ENCODE assay signal across 8 cellular contexts in genomic region chr17:68290955-68291835, GRCh38. TPM values are rescaled to one million over a fixed set of nuclear protein-coding genes. Genes with fewer than 3 reads are reported as not detected.
DNase-seq lines count a peak whose midpoint lies in the region; ATAC-seq, FAIRE-seq and TF ChIP-seq lines count a peak whose summit lies in the region.

Gene ARSG (plus strand): TSS chr17:68291495. CDS start chr17:68307494, 15,999 bp downstream.
Gene SLC16A6 (minus strand): TSS chr17:68291127. CDS start chr17:68278320, 12,807 bp downstream.

- H3K79me2 ChIP-seq in GM23248 (ENCODE audit: insufficient read depth), result no peaks in the 10 kb centered on the region

- peaks cover 36% of the 10 kb centered on the region for H3K4me1 Mint-ChIP-seq in activated naive CD8-positive, alpha-beta T cell treated with anti-CD3 and anti-CD28 coated beads, Interleukin-2, amount 10 ng/mL, durations not matched to agents 7 days and 5 days

- in situ Hi-C loops in GM23248 (cut with MboI), result no loop called here
- in situ Hi-C loops in SK-MEL-5 (cut with HindIII; ENCODE audit: low pct_unique_long_range_greater_than_20kb, low sequenced_read_pairs), result no loop called here

- H3K4me2 ChIP-seq in GM23248 (ENCODE audit: unreplicated experiment), result peak within 1 kb of the TSS; percentile 63

- TF ChIP-seq CTCF in prostate gland (IDR thresholded peaks at IDR 0.05), result no peak

- ATAC-seq in activated naive CD8-positive, alpha-beta T cell treated with anti-CD3 and anti-CD28 coated beads, Interleukin-2, amount 10 ng/mL, durations not matched to agents 7 days and 5 days (ENCODE audit: low read depth), result peak; percentile 58
- peak; percentile 72 to 86 for ATAC-seq in left cardiac atrium

- H2AFZ ChIP-seq in GM23248, result peak within 1 kb of the TSS; percentile 77

- H3K36me3 Mint-ChIP-seq in activated naive CD8-positive, alpha-beta T cell treated with anti-CD3 and anti-CD28 coated beads, Interleukin-2, amount 10 ng/mL, durations not matched to agents 7 days and 5 days, result peaks cover 4% of the 10 kb centered on the region

- DNase-seq in EL, result peak; percentile 73
- peak; percentile 72 for DNase-seq in GM23248
- peak; percentile 40 to 47 for DNase-seq in Kasumi-1 (lab: John Stamatoyannopoulos, UW)
- DNase-seq in SK-MEL-5 (ENCODE audit: low read depth, low spot score), result peak; percentile 98
- DNase-seq in activated naive CD8-positive, alpha-beta T cell treated with anti-CD3 and anti-CD28 coated beads, Interleukin-2, amount 10 ng/mL, durations not matched to agents 7 days and 5 days, result peak; percentile 92
- peak; percentile 71 for DNase-seq in left cardiac atrium
- peak; percentile 7 for DNase-seq in prostate gland (ENCODE audit: low spot score)
- peak; percentile 94 for DNase-seq in urothelium cell line (ENCODE audit: low spot score)

- H3K9me3 ChIP-seq in GM23248 (ENCODE audit: low read depth) (no peaks in the 10 kb centered on the region), prostate gland (no peaks in the 10 kb centered on the region)

- H3K9ac ChIP-seq in GM23248, result peak within 1 kb of the TSS; percentile 82

- H3K36me3 ChIP-seq in GM23248 (ENCODE audit: low read depth) (no peaks in the 10 kb centered on the region), prostate gland (no peaks in the 10 kb centered on the region)

- intact Hi-C loops in left cardiac atrium (cut with DNase I) (no loop called here), prostate gland (cut with DNase I) (no loop called here)

- peak within 1 kb of the TSS; percentile 90 for H3K27ac Mint-ChIP-seq in activated naive CD8-positive, alpha-beta T cell treated with anti-CD3 and anti-CD28 coated beads, Interleukin-2, amount 10 ng/mL, durations not matched to agents 7 days and 5 days

- H3K4me1 ChIP-seq in GM23248 (ENCODE audit: insufficient read depth) (no peaks in the 10 kb centered on the region), prostate gland (replicated peaks) (peaks cover 8% of the 10 kb centered on the region)

- H4K20me1 ChIP-seq in GM23248 (ENCODE audit: insufficient read depth), result no peaks in the 10 kb centered on the region

- H3K9me2 ChIP-seq in GM23248 (ENCODE audit: insufficient read depth), result no peaks in the 10 kb centered on the region

- peak within 1 kb of the TSS; percentile 76 for H3K4me3 ChIP-seq in GM23248
- peak within 1 kb of the TSS; percentile 45 to 56 for H3K4me3 ChIP-seq in prostate gland

- H3F3A ChIP-seq in GM23248 (ENCODE audit: insufficient read depth), result peaks cover 10% of the 10 kb centered on the region

- TF ChIP-seq POLR2A in prostate gland (IDR thresholded peaks at IDR 0.05), result no peak

- peak within 1 kb of the TSS; percentile 94 for H3K4me3 Mint-ChIP-seq in activated naive CD8-positive, alpha-beta T cell treated with anti-CD3 and anti-CD28 coated beads, Interleukin-2, amount 10 ng/mL, durations not matched to agents 7 days and 5 days

- FAIRE-seq in urothelium cell line (lab: Jason Lieb, UNC), result peak; percentile 23

- POLR2A ChIA-PET in activated naive CD8-positive, alpha-beta T cell treated with anti-CD3 and anti-CD28 coated beads, Interleukin-2, amount 10 ng/mL, durations not matched to agents 7 days and 5 days (lab: Charles Lee), result interaction anchor here (0.5 to 4.8 kb wide), 32 partner anchors 9 to 221 kb away, joined by 3 to 63 read pairs (median 6); partner anchors contain the start of genes AMZ2, PRKAR1A and WIPI1

- H3K27me3 ChIP-seq in GM23248 (replicated peaks; ENCODE audit: insufficient read depth) (0 out of 2 replicates have a peak, but pooled peaks cover 4% of the 10 kb centered on the region), prostate gland (replicated peaks; ENCODE audit: insufficient read depth) (no peaks in the 10 kb centered on the region)

- H3K27ac ChIP-seq in GM23248 (peak within 1 kb of the TSS; percentile 28; the same call in 1 of the 2 replicates), prostate gland (peak within 1 kb of the TSS; percentile 26 to 36)

- no peaks in the 10 kb centered on the region for H3K27me3 Mint-ChIP-seq in activated naive CD8-positive, alpha-beta T cell treated with anti-CD3 and anti-CD28 coated beads, Interleukin-2, amount 10 ng/mL, durations not matched to agents 7 days and 5 days

- 0 to 2% methylated on average over 52 to 57 of the region's 96 CpGs for WGBS in GM23248 (ENCODE audit: low coverage in 1 of 2, low lambda C conversion rate in 2 of 2, missing lambda C conversion rate in 2 of 2), 2 experiments
- 1% methylated on average over 43 of the region's 96 CpGs for WGBS in prostate gland

- no peaks in the 10 kb centered on the region for H3K9me3 Mint-ChIP-seq in activated naive CD8-positive, alpha-beta T cell treated with anti-CD3 and anti-CD28 coated beads, Interleukin-2, amount 10 ng/mL, durations not matched to agents 7 days and 5 days

RNA-seq across cellular contexts. Expression of gene ARSG, which starts in this region (rescaled TPM):
- total RNA-seq in GM23248 (2014; rRNA removed; shearing (Covaris generic)), result 2.8 and 9.1 TPM in 2 replicates
- polyA plus RNA-seq in GM23248 (2016; fragmentation: Nextera tagmentation; extraction: Ambion mirVana), result 5.0 and 5.6 TPM in 2 replicates
- 31.7 and 32.9 TPM in 2 replicates for total RNA-seq in SK-MEL-5 (2014; rRNA removed; shearing (Covaris generic))
- 26.5 and 42.3 TPM in 2 replicates for polyA plus RNA-seq in SK-MEL-5 (2015; cell fraction: cytosol; rRNA removed)
- polyA plus RNA-seq in SK-MEL-5 (2015; cell fraction: nucleus; rRNA removed), result 48.1 and 65.6 TPM in 2 replicates
- 10 to 100 TPM; 10.4 to 10.9 TPM for total RNA-seq in activated naive CD8-positive, alpha-beta T cell treated with anti-CD3 and anti-CD28 coated beads, Interleukin-2, amount 10 ng/mL, durations not matched to agents 7 days and 5 days
- total RNA-seq in left cardiac atrium, result 1 to 10 TPM; 5.9 to 6.9 TPM
- total RNA-seq in prostate gland, result 1 to 10 TPM; 1.5 to 8.3 TPM

RNA-seq across cellular contexts. Expression of gene SLC16A6, which starts in this region (rescaled TPM):
- total RNA-seq in GM23248 (2014; rRNA removed; shearing (Covaris generic)), result 0.13 and 0.32 TPM in 2 replicates
- 0.16 and 0.30 TPM in 2 replicates for polyA plus RNA-seq in GM23248 (2016; fragmentation: Nextera tagmentation; extraction: Ambion mirVana)
- 707 and 748 TPM in 2 replicates for total RNA-seq in SK-MEL-5 (2014; rRNA removed; shearing (Covaris generic))
- polyA plus RNA-seq in SK-MEL-5 (2015; cell fraction: cytosol; rRNA removed), result 399 and 508 TPM in 2 replicates
- polyA plus RNA-seq in SK-MEL-5 (2015; cell fraction: nucleus; rRNA removed), result 214 and 238 TPM in 2 replicates
- 1 to 10 TPM; 5.8 to 6.5 TPM for total RNA-seq in activated naive CD8-positive, alpha-beta T cell treated with anti-CD3 and anti-CD28 coated beads, Interleukin-2, amount 10 ng/mL, durations not matched to agents 7 days and 5 days
- 1 to 10 TPM in 1 of 2 donors, under 1 TPM in 1; 0.62 to 1.4 TPM for total RNA-seq in left cardiac atrium
- total RNA-seq in prostate gland, result under 1 TPM; 0.41 to 0.85 TPM

Comparison
In these comparisons a context has a peak if more than half of its experiments do, and no peak if none do; other contexts are left out.
1. Peak in every context shown above with its lines: DNase-seq, ATAC-seq, H3K4me3 ChIP-seq and H3K27ac ChIP-seq.
2. RNA of gene SLC16A6 (total RNA-seq): 707 to 748 TPM in SK-MEL-5; 5.8 to 6.5 TPM in activated naive CD8-positive, alpha-beta T cell treated with anti-CD3 and anti-CD28 coated beads, Interleukin-2, amount 10 ng/mL, durations not matched to agents 7 days and 5 days, 0.62 to 1.4 TPM in left cardiac atrium, 0.41 to 0.85 TPM in prostate gland and 0.13 to 0.32 TPM in GM23248; every median in the first group is over 10 times any median in the second.
3. DNase-seq: peak in every context shown above with its lines; median percentile 98 in SK-MEL-5; 94 in urothelium cell line; 92 in activated naive CD8-positive, alpha-beta T cell treated with anti-CD3 and anti-CD28 coated beads, Interleukin-2, amount 10 ng/mL, durations not matched to agents 7 days and 5 days; 73 in EL; 72 in GM23248; 71 in left cardiac atrium; 44 in Kasumi-1; 7 in prostate gland.